Comparison of ENCODE assay signal across 26 cellular contexts in genomic region chr19:28176193-28176592, GRCh38.
"Had no signal": no experiment of that assay in that cellular context is flagged by ENCODE, and none has a peak within 500 bp of the region (broad histone marks: within the 10 kb centered on the region; RNA-seq: fewer than 3 reads in every experiment).

No MANE protein-coding gene starts in this region.

- H3K36me3 Mint-ChIP-seq: stimulated activated effector memory CD8-positive, alpha-beta T cell treated with anti-CD3 and anti-CD28 coated beads, Interleukin-12 subunit alpha, Interleukin-12 subunit beta, amount 100 ng/mL, for 72 hours had no signal

- H3K27ac Mint-ChIP-seq: naive thymus-derived CD8-positive, alpha-beta T cell; nephron; stimulated activated effector memory CD8-positive, alpha-beta T cell treated with anti-CD3 and anti-CD28 coated beads, Interleukin-12 subunit alpha, Interleukin-12 subunit beta, amount 100 ng/mL, for 72 hours; stimulated activated naive CD8-positive, alpha-beta T cell treated with anti-CD3 and anti-CD28 coated beads, Interleukin-15, Interleukin-2, amounts not matched to agents 100 ng/mL and 50 ng/mL, for 24 hours had no signal

- DNase-seq: heart right ventricle; hippocampal formation; kidney; left colon; left lung; lower lobe of right lung; mammary epithelial cell; mesenchymal stem cell; naive thymus-derived CD8-positive, alpha-beta T cell; ovary; retina; right cardiac atrium; spleen; stimulated activated CD4-positive, alpha-beta T cell treated with anti-CD3 and anti-CD28 coated beads, Interleukin-4, amount 100 ng/mL, for 24 hours; stimulated activated naive CD4-positive, alpha-beta T cell; tibial artery; trophoblast cell; upper lobe of right lung; uterus had no signal

- H3K4me3 Mint-ChIP-seq: nephron; stimulated activated effector memory CD8-positive, alpha-beta T cell treated with anti-CD3 and anti-CD28 coated beads, Interleukin-12 subunit alpha, Interleukin-12 subunit beta, amount 100 ng/mL, for 72 hours; stimulated activated naive CD8-positive, alpha-beta T cell treated with anti-CD3 and anti-CD28 coated beads, Interleukin-15, Interleukin-2, amounts not matched to agents 100 ng/mL and 50 ng/mL, for 24 hours had no signal

- H3K4me1 Mint-ChIP-seq: naive thymus-derived CD8-positive, alpha-beta T cell; stimulated activated effector memory CD8-positive, alpha-beta T cell treated with anti-CD3 and anti-CD28 coated beads, Interleukin-12 subunit alpha, Interleukin-12 subunit beta, amount 100 ng/mL, for 72 hours had no signal

- H3K4me3 ChIP-seq: heart right ventricle, left lung, lower lobe of right lung, ovary, prostate gland, skin epidermis, spleen, suprapubic skin, thoracic aorta, tibial artery, upper lobe of right lung, uterus had no signal
